In genomic region chr11:69529001-69529400, GRCh38 we compare ENCODE assay signal across 19 cellular contexts. TPM values are rescaled to one million over a fixed set of nuclear protein-coding genes. Genes with fewer than 3 reads are reported as not detected.
"Had no signal": no experiment of that assay in that cellular context is flagged by ENCODE, and none has a peak within 500 bp of the region (broad histone marks: within the 10 kb centered on the region; RNA-seq: fewer than 3 reads in every experiment).

No MANE protein-coding gene starts in this region.

- H3K27ac Mint-ChIP-seq: activated B cell treated with CpG ODN at 0.5 μM for 24 hours; activated CD4-positive, alpha-beta T cell treated with anti-CD3 and anti-CD28 coated beads, Interleukin-2, amount 10 ng/mL, durations not matched to agents 24 days and 14 days; activated CD8-positive, alpha-beta T cell treated with anti-CD3 and anti-CD28 coated beads, Interleukin-2, amount 10 ng/mL, durations not matched to agents 7 days and 5 days; activated naive CD8-positive, alpha-beta T cell treated with anti-CD3 and anti-CD28 coated beads, Interleukin-2, amount 10 ng/mL, durations not matched to agents 7 days and 5 days; brain; T-helper 17 cell had no signal

- H3K4me1 ChIP-seq: foreskin keratinocyte, lower lobe of right lung, parathyroid adenoma had no signal

- H3K4me1 Mint-ChIP-seq: activated CD4-positive, alpha-beta T cell treated with anti-CD3 and anti-CD28 coated beads, Interleukin-2, amount 10 ng/mL, durations not matched to agents 24 days and 14 days; activated naive CD8-positive, alpha-beta T cell treated with anti-CD3 and anti-CD28 coated beads, Interleukin-2, amount 10 ng/mL, durations not matched to agents 7 days and 5 days had no signal

- H3K9me3 ChIP-seq: lower lobe of right lung had no signal

- H3K4me3 ChIP-seq: lower lobe of right lung, skin epidermis had no signal

- H3K4me3 Mint-ChIP-seq: activated B cell treated with CpG ODN at 0.5 μM for 24 hours; activated CD4-positive, alpha-beta T cell treated with anti-CD3 and anti-CD28 coated beads, Interleukin-2, amount 10 ng/mL, durations not matched to agents 24 days and 14 days; activated CD8-positive, alpha-beta T cell treated with anti-CD3 and anti-CD28 coated beads, Interleukin-2, amount 10 ng/mL, durations not matched to agents 7 days and 5 days; activated naive CD8-positive, alpha-beta T cell treated with anti-CD3 and anti-CD28 coated beads, Interleukin-2, amount 10 ng/mL, durations not matched to agents 7 days and 5 days; brain; central memory CD8-positive, alpha-beta T cell; T-helper 17 cell had no signal

- H3K36me3 Mint-ChIP-seq: activated naive CD8-positive, alpha-beta T cell treated with anti-CD3 and anti-CD28 coated beads, Interleukin-2, amount 10 ng/mL, durations not matched to agents 7 days and 5 days; brain had no signal

- H3K9me3 Mint-ChIP-seq: activated B cell treated with CpG ODN at 0.5 μM for 24 hours; activated CD4-positive, alpha-beta T cell treated with anti-CD3 and anti-CD28 coated beads, Interleukin-2, amount 10 ng/mL, durations not matched to agents 24 days and 14 days; activated naive CD8-positive, alpha-beta T cell treated with anti-CD3 and anti-CD28 coated beads, Interleukin-2, amount 10 ng/mL, durations not matched to agents 7 days and 5 days; brain; central memory CD8-positive, alpha-beta T cell had no signal

- H3K36me3 ChIP-seq: lower lobe of right lung had no signal

- H3K27me3 Mint-ChIP-seq: activated B cell treated with CpG ODN at 0.5 μM for 24 hours had no signal

- ATAC-seq: activated CD8-positive, alpha-beta T cell treated with anti-CD3 and anti-CD28 coated beads, Interleukin-2, amount 10 ng/mL, durations not matched to agents 7 days and 5 days; foreskin keratinocyte; lower lobe of right lung; stimulated activated naive CD8-positive, alpha-beta T cell treated with anti-CD3 and anti-CD28 coated beads, Interleukin-15, Interleukin-2, amounts not matched to agents 100 U/mL and 50 U/mL, for 24 hours; T-helper 17 cell had no signal

- DNase-seq: activated B cell treated with CpG ODN at 0.5 μM for 24 hours; activated CD4-positive, alpha-beta T cell treated with anti-CD3 and anti-CD28 coated beads, Interleukin-2, amount 10 ng/mL, durations not matched to agents 24 days and 14 days; activated CD8-positive, alpha-beta T cell treated with anti-CD3 and anti-CD28 coated beads, Interleukin-2, amount 10 ng/mL, durations not matched to agents 7 days and 5 days; activated naive CD4-positive, alpha-beta T cell; activated naive CD8-positive, alpha-beta T cell treated with anti-CD3 and anti-CD28 coated beads, Interleukin-2, amount 10 ng/mL, durations not matched to agents 7 days and 5 days; effector memory CD4-positive, alpha-beta T cell; foreskin keratinocyte; lower lobe of right lung; midbrain; stimulated activated CD4-positive, alpha-beta T cell treated with anti-CD3 and anti-CD28 coated beads, Interleukin-4, amount 100 ng/mL, for 4 hours; stimulated activated CD8-positive, alpha-beta memory T cell treated with anti-CD3 and anti-CD28 coated beads, Interleukin-4, amount 100 ng/mL, for 48 hours; stimulated activated naive CD8-positive, alpha-beta T cell treated with anti-CD3 and anti-CD28 coated beads, Interleukin-15, Interleukin-2, amounts not matched to agents 100 U/mL and 50 U/mL, for 24 hours; T-helper 17 cell; trophoblast cell had no signal

- H3K27ac ChIP-seq: foreskin keratinocyte, lower lobe of right lung, parathyroid adenoma, skin epidermis had no signal

RNA-seq across cellular contexts. Expression of gene LINC01488, which starts 47.5 kb away (rescaled TPM):
- total RNA-seq: activated B cell treated with CpG ODN at 0.5 μM for 24 hours; activated CD4-positive, alpha-beta T cell treated with anti-CD3 and anti-CD28 coated beads, Interleukin-2, amount 10 ng/mL, durations not matched to agents 24 days and 14 days; activated CD8-positive, alpha-beta T cell treated with anti-CD3 and anti-CD28 coated beads, Interleukin-2, amount 10 ng/mL, durations not matched to agents 7 days and 5 days; activated naive CD8-positive, alpha-beta T cell treated with anti-CD3 and anti-CD28 coated beads, Interleukin-2, amount 10 ng/mL, durations not matched to agents 7 days and 5 days; foreskin keratinocyte; lower lobe of right lung; myocyte; T-helper 17 cell had no signal
- polyA plus RNA-seq: foreskin keratinocyte had no signal
